In genomic region chr18:28855989-28856388, GRCh38 we compare ENCODE assay signal across 21 cellular contexts.
DNase-seq lines count a peak whose midpoint lies in the region; ATAC-seq and TF ChIP-seq lines count a peak whose summit lies in the region.
"Had no signal": no experiment of that assay in that cellular context is flagged by ENCODE, and none has a peak within 500 bp of the region (broad histone marks: within the 10 kb centered on the region; RNA-seq: fewer than 3 reads in every experiment).

No MANE protein-coding gene starts in this region.

- no TSS peak for BruUV-seq in mammary epithelial cell (replicated peaks; lab: Mats Ljungman, UMichigan)
- no TSS peak for BruUV-seq in MCF 10A (replicated peaks; lab: Mats Ljungman, UMichigan)

- H2AFZ ChIP-seq in mammary epithelial cell (ENCODE audit: low read depth, low read length): no peak overlapping the region

- dilution Hi-C loops in mammary epithelial cell (cut with HindIII; ENCODE audit: low sequenced_read_pairs): no loop called here

- H3K4me1 Mint-ChIP-seq in MCF 10A (ENCODE audit: insufficient read depth, unreplicated experiment) (peaks cover 7% of the 10 kb centered on the region), brain (peaks cover 26% of the 10 kb centered on the region)
- H3K4me1 Mint-ChIP-seq: CD4-positive, CD25-positive, alpha-beta regulatory T cell had no signal

- DNase-seq in mammary epithelial cell: peak; percentile 42
- DNase-seq in MCF 10A (ENCODE audit: unreplicated experiment): no peak
- DNase-seq in globus pallidus (ENCODE audit: low spot score): peak; percentile 4
- no peak for DNase-seq in NCI-H146 treated with DMSO at 0.1 percent for 48 hours (lab: John Stamatoyannopoulos, UW; ENCODE audit: unreplicated experiment)
- no peak for DNase-seq in SJCRH30
- DNase-seq: 8988T; CD4-positive, CD25-positive, alpha-beta regulatory T cell; H7; Kasumi-1; NCI-H187; NCI-H2081 treated with DMSO at 0.1 percent for 48 hours; NCI-H2171; NCI-H226; NCI-H510A; NCI-H69; OCI-M1 had no signal

- H3K79me2 ChIP-seq in mammary epithelial cell (ENCODE audit: insufficient read depth, low read length): no peaks in the 10 kb centered on the region

- H3K9me3 ChIP-seq in mammary epithelial cell (replicated peaks; ENCODE audit: insufficient read depth, low read length) (no peaks in the 10 kb centered on the region), SJCRH30 (replicated peaks) (no peaks in the 10 kb centered on the region)
- H3K9me3 ChIP-seq: BLaER1 had no signal

- no peaks in the 10 kb centered on the region for H3K9me3 Mint-ChIP-seq in MCF 10A (ENCODE audit: unreplicated experiment)
- H3K9me3 Mint-ChIP-seq in brain: peaks cover 0 to 5% (median 0%) of the 10 kb centered on the region in 5 experiments

- H3K36me3 Mint-ChIP-seq in MCF 10A (ENCODE audit: insufficient read depth, unreplicated experiment): no peaks in the 10 kb centered on the region
- H3K36me3 Mint-ChIP-seq in brain: no peaks in the 10 kb centered on the region
- H3K36me3 Mint-ChIP-seq: CD4-positive, CD25-positive, alpha-beta regulatory T cell had no signal

- TF ChIP-seq CTCF in mammary epithelial cell (conservative IDR thresholded peaks at IDR 0.05 in 1 of 2, IDR thresholded peaks at IDR 0.05 in 1 of 2; ENCODE audit: extremely low read depth in 1 of 2, insufficient read depth in 1 of 2, low read depth in 1 of 2, low read length in 2 of 2): no peak
- no peak for TF ChIP-seq CTCF in MCF 10A (IDR thresholded peaks at IDR 0.05; ENCODE audit: unreplicated experiment)
- no peak for TF ChIP-seq CTCF in brain (conservative IDR thresholded peaks at IDR 0.05)

- H3K4me3 Mint-ChIP-seq in MCF 10A (ENCODE audit: unreplicated experiment) (no peak overlapping the region), brain (peak overlapping the region in 1 of 5 experiments; percentile 53)
- H3K4me3 Mint-ChIP-seq: CD4-positive, CD25-positive, alpha-beta regulatory T cell had no signal

- H3K36me3 ChIP-seq in mammary epithelial cell (ENCODE audit: insufficient read depth, low read length) (no peaks in the 10 kb centered on the region), SJCRH30 (no peaks in the 10 kb centered on the region)
- H3K36me3 ChIP-seq: BLaER1 had no signal

- CTCF ChIA-PET in mammary epithelial cell (lab: Charles Lee; ENCODE audit: low non-redundant PET) (no interaction called here), MCF 10A (lab: Yijun Ruan, JAX) (interaction anchor here (1.0 kb wide), 1 partner anchor 416 kb away, joined by 3 read pairs; no protein-coding TSS in a partner anchor)

- no peak overlapping the region for H3K27ac Mint-ChIP-seq in MCF 10A (ENCODE audit: low read depth, unreplicated experiment)
- H3K27ac Mint-ChIP-seq in brain: peak overlapping the region in 3 of 5 experiments; percentile 47 to 66 (median 60)
- H3K27ac Mint-ChIP-seq: CD4-positive, CD25-positive, alpha-beta regulatory T cell had no signal

- no peaks in the 10 kb centered on the region for H4K20me1 ChIP-seq in mammary epithelial cell (ENCODE audit: insufficient read depth, low read length)
- H4K20me1 ChIP-seq: BLaER1 had no signal

- H3K27me3 ChIP-seq in mammary epithelial cell (ENCODE audit: insufficient read depth, low read length): no peaks in the 10 kb centered on the region
- H3K27me3 ChIP-seq in SJCRH30: no peaks in the 10 kb centered on the region
- H3K27me3 ChIP-seq: BLaER1 had no signal

- H3K4me2 ChIP-seq in mammary epithelial cell (ENCODE audit: insufficient read depth, low read depth, low read length): no peak overlapping the region
- H3K4me2 ChIP-seq: BLaER1 had no signal

- no peaks in the 10 kb centered on the region for H3K27me3 Mint-ChIP-seq in MCF 10A (ENCODE audit: insufficient read depth, unreplicated experiment)
- no peaks in the 10 kb centered on the region for H3K27me3 Mint-ChIP-seq in brain
- H3K27me3 Mint-ChIP-seq: CD4-positive, CD25-positive, alpha-beta regulatory T cell had no signal

- H3K4me3 ChIP-seq in mammary epithelial cell (replicated peaks in 1 of 3; ENCODE audit: insufficient read depth in 1 of 3, low read depth in 2 of 3, low read length in 3 of 3) (no peak overlapping the region), SJCRH30 (no peak overlapping the region)
- H3K4me3 ChIP-seq: BLaER1, K562 had no signal

- in situ Hi-C loops in mammary epithelial cell (cut with MboI; ENCODE audit: low sequenced_read_pairs in 2 of 2): no loop called here

- no peak overlapping the region for H3K27ac ChIP-seq in mammary epithelial cell (ENCODE audit: insufficient read depth, low read depth, low read length)
- no peak overlapping the region for H3K27ac ChIP-seq in SJCRH30
- H3K27ac ChIP-seq: BLaER1 had no signal

- intact Hi-C loops in mammary epithelial cell (cut with micrococcal nuclease): no loop called here
- intact Hi-C loops in MCF 10A (cut with micrococcal nuclease): no loop called here

- no peak for ATAC-seq in GM21717 (IDR thresholded peaks at IDR 0.05; ENCODE audit: unreplicated experiment)
- ATAC-seq in HG03095 (IDR thresholded peaks at IDR 0.05; ENCODE audit: unreplicated experiment): no peak
- ATAC-seq: K562 had no signal

- no peak overlapping the region for H3K9ac ChIP-seq in mammary epithelial cell (ENCODE audit: insufficient read depth, low read length)
- H3K9ac ChIP-seq: BLaER1 had no signal

- 71% methylated on average over 2 of the region's 2 CpGs for WGBS in mammary epithelial cell (ENCODE audit: low coverage, missing lambda C conversion rate)

- H3K4me1 ChIP-seq in mammary epithelial cell (ENCODE audit: insufficient read depth, low read length) (no peaks in the 10 kb centered on the region), SJCRH30 (no peaks in the 10 kb centered on the region)
- H3K4me1 ChIP-seq: BLaER1 had no signal

- POLR2A ChIA-PET in MCF 10A (lab: Yijun Ruan, JAX): no interaction called here

Comparison
In these comparisons a context has a peak if more than half of its experiments do, and no peak if none do; other contexts are left out.
1. DNase-seq: peak in mammary epithelial cell (single experiment) and globus pallidus (single experiment); none in MCF 10A (single experiment), NCI-H146 treated with DMSO at 0.1 percent for 48 hours (single experiment) and SJCRH30 (0 of 2).